ENCODE assay signal across 1 cellular context in the genomic region with DNA sequence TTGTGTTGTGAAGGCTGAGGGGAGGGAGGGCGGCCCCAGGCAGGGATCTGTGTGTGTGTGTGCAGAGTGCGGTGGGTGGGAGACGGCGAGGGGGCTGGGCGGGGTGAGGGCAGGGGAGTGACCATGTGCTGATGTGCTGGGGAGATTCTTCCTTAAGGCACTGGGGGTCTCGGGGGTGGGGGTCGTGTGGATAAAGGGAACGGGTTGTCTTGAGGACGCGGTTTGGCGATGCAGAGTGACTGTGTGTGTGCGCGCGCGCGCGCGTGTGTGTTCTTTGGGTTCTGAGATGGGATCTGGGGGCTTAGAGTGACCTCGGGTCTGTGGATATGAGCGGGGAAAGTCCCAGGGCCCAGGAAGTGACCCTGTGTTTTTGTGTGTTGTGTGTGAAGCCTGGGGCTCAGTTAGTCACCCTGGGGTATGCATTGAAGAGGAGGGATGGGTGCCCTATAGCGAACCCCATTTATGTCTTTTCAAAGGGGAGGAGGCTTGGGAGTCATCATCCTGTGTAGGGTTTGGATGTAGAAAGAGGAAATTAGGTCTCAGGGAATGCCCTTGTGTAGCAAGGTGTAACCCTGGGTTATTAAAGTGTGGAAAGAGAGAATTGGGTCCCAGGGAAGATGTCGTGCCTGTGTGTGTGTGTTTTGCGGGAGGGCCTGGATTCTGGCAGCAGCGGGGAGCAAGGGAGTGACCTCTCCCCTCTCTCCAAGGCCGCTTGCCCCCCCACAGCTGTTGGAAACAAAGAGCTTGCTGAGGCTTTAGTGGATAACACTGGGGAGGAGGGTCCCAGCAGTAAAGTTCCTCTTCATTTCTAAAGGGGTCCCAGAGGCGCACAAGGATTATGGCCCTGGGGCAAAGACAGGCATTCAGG.
TF ChIP-seq lines count a peak whose summit lies in the region.

No MANE protein-coding gene starts in this region.

TF ChIP-seq in H1, 55 proteins besides CTCF, POLR2A, EP300 and RAD21:
- TF ChIP-seq RXRA (IDR thresholded peaks at IDR 0.05; ENCODE audit: insufficient read depth, low read depth, low read length) (no peak), CTBP2 (IDR thresholded peaks at IDR 0.05; ENCODE audit: borderline replicate concordance, insufficient read depth, insufficient read length, low read length) (no peak), TAF1 (IDR thresholded peaks at IDR 0.05; ENCODE audit: low read depth, low read length) (0 out of 2 replicates have a peak, but pooled peaks have one; percentile 22), RNF2 (IDR thresholded peaks at IDR 0.05; ENCODE audit: borderline replicate concordance, low read depth, low read length, missing control alignments, poor library complexity, severe bottlenecking) (no peak), NANOG (IDR thresholded peaks at IDR 0.05; ENCODE audit: insufficient read depth, low read depth, low read length, poor library complexity, severe bottlenecking) (no peak), CBX5 (IDR thresholded peaks at IDR 0.05; ENCODE audit: low read depth, low read length) (no peak), JUND (IDR thresholded peaks at IDR 0.05; ENCODE audit: low read length) (no peak)
